In genomic region chr17:76812968-76813367, GRCh38 we compare ENCODE assay signal across 28 cellular contexts. TPM values are rescaled to one million over a fixed set of nuclear protein-coding genes. Genes with fewer than 3 reads are reported as not detected.
"Had no signal": no experiment of that assay in that cellular context is flagged by ENCODE, and none has a peak within 500 bp of the region (broad histone marks: within the 10 kb centered on the region; RNA-seq: fewer than 3 reads in every experiment).

No MANE protein-coding gene starts in this region.

- H3K9me3 ChIP-seq: colonic mucosa, esophagus muscularis mucosa, esophagus squamous epithelium, gastrocnemius medialis, gastroesophageal sphincter, heart left ventricle, heart right ventricle had no signal

- H3K27me3 ChIP-seq: colonic mucosa, dorsolateral prefrontal cortex, heart left ventricle had no signal

- H3K27ac ChIP-seq: colonic mucosa, coronary artery, dorsolateral prefrontal cortex, epithelial cell of prostate, esophagus muscularis mucosa, esophagus squamous epithelium, foreskin keratinocyte, gastrocnemius medialis, gastroesophageal sphincter, heart left ventricle, heart right ventricle had no signal

- H3K4me1 ChIP-seq: colonic mucosa, esophagus muscularis mucosa, esophagus squamous epithelium, foreskin keratinocyte, gastrocnemius medialis, gastroesophageal sphincter had no signal

- FAIRE-seq: colon, endometrium, endothelial cell of umbilical vein, frontal cortex had no signal

- H3K4me3 ChIP-seq: colonic mucosa, coronary artery, dorsolateral prefrontal cortex, esophagus muscularis mucosa, esophagus squamous epithelium, gastrocnemius medialis, gastroesophageal sphincter, heart left ventricle, heart right ventricle had no signal

- H3K36me3 ChIP-seq: colonic mucosa, esophagus muscularis mucosa, esophagus squamous epithelium, gastrocnemius medialis, gastroesophageal sphincter, heart left ventricle, heart right ventricle had no signal

- DNase-seq: colonic mucosa; cortex of kidney; dermis blood vessel endothelial cell; dorsolateral prefrontal cortex; effector CD4-positive, alpha-beta T cell; effector CD8-positive, alpha-beta T cell; effector memory CD4-positive, alpha-beta T cell; effector memory CD8-positive, alpha-beta T cell; endodermal cell; erythroblast; esophagus squamous epithelium; foreskin fibroblast; foreskin keratinocyte; foreskin melanocyte; gastrocnemius medialis; glutamatergic neuron; head of caudate nucleus; heart left ventricle; heart right ventricle had no signal

- ATAC-seq: effector memory CD8-positive, alpha-beta T cell; esophagus mucosa; foreskin keratinocyte; gastrocnemius medialis; gastroesophageal sphincter; heart left ventricle; heart right ventricle had no signal

RNA-seq across cellular contexts. Expression of gene MGAT5B, which starts 55.2 kb away (rescaled TPM):
- total RNA-seq: gastrocnemius medialis had no signal
